Comparison of ENCODE assay signal across 25 cellular contexts in the genomic region with DNA sequence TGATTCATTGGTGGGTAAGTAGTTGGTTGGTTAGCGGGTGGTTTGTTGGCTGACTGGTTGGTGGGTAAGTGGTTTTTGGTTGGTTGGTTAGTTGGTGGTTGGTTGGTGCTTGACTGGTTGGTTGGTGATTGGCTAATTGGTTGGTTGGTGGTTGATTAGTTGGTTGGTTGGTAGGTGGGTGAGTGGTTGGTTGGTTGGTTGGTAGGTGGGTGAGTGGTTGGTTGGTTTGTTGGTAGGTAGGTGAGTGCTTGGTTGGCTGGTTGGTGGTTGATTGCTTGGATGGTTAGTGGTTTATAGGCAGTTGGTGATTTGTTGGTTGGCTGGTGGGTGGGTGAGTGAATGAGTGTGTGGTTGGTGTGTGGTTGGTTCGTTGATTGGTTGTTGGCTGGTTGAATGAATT. TPM values are rescaled to one million over a fixed set of nuclear protein-coding genes. Genes with fewer than 3 reads are reported as not detected.
DNase-seq lines count a peak whose midpoint lies in the region; FAIRE-seq and TF ChIP-seq lines count a peak whose summit lies in the region.
"Had no signal": no experiment of that assay in that cellular context is flagged by ENCODE, and none has a peak within 500 bp of the region (broad histone marks: within the 10 kb centered on the region; RNA-seq: fewer than 3 reads in every experiment).

No MANE protein-coding gene starts in this region.

- no peak overlapping the region for H3K4me3 ChIP-seq in sigmoid colon
- H3K4me3 ChIP-seq: SK-N-MC had no signal

- H3K9me3 Mint-ChIP-seq in T-helper 1 cell treated with Interleukin-12 subunit alpha and Interleukin-12 subunit beta and Interleukin-4 antibody, amounts not matched to agents 30 μg/mL and 1 μg/mL, for 36 hours = no peaks in the 10 kb centered on the region
- no peaks in the 10 kb centered on the region for H3K9me3 Mint-ChIP-seq in dendritic cell treated with granulocyte-macrophage colony-stimulating factor and Interleukin-4, amounts not matched to agents 40 ng/mL and 50 ng/mL, for 4 days
- H3K9me3 Mint-ChIP-seq: IgD-negative memory B cell had no signal

- FAIRE-seq in HTR-8/SVneo (lab: Jason Lieb, UNC) = no peak
- FAIRE-seq: D721Med, GM19239 had no signal

- no peaks in the 10 kb centered on the region for H3K36me3 ChIP-seq in sigmoid colon

- peaks cover 12% of the 10 kb centered on the region for H3K4me1 Mint-ChIP-seq in T-helper 1 cell treated with Interleukin-12 subunit alpha and Interleukin-12 subunit beta and Interleukin-4 antibody, amounts not matched to agents 30 μg/mL and 1 μg/mL, for 36 hours (ENCODE audit: low read depth)
- peaks cover 34% of the 10 kb centered on the region for H3K4me1 Mint-ChIP-seq in dendritic cell treated with granulocyte-macrophage colony-stimulating factor and Interleukin-4, amounts not matched to agents 40 ng/mL and 50 ng/mL, for 4 days (ENCODE audit: low read depth)

- TF ChIP-seq EP300 in sigmoid colon (IDR thresholded peaks at IDR 0.05) = no peak

- intact Hi-C loops in dendritic cell treated with granulocyte-macrophage colony-stimulating factor and Interleukin-4, amounts not matched to agents 40 ng/mL and 50 ng/mL, for 4 days (cut with micrococcal nuclease) = no loop called here
- intact Hi-C loops in sigmoid colon (cut with DNase I) = no loop called here

- no peak overlapping the region for H3K4me3 Mint-ChIP-seq in T-helper 1 cell treated with Interleukin-12 subunit alpha and Interleukin-12 subunit beta and Interleukin-4 antibody, amounts not matched to agents 30 μg/mL and 1 μg/mL, for 36 hours
- H3K4me3 Mint-ChIP-seq in dendritic cell treated with granulocyte-macrophage colony-stimulating factor and Interleukin-4, amounts not matched to agents 40 ng/mL and 50 ng/mL, for 4 days = no peak overlapping the region
- H3K4me3 Mint-ChIP-seq: IgD-negative memory B cell had no signal

- H3K27me3 Mint-ChIP-seq in T-helper 1 cell treated with Interleukin-12 subunit alpha and Interleukin-12 subunit beta and Interleukin-4 antibody, amounts not matched to agents 30 μg/mL and 1 μg/mL, for 36 hours (ENCODE audit: low read depth) = peaks cover 11% of the 10 kb centered on the region
- H3K27me3 Mint-ChIP-seq in dendritic cell treated with granulocyte-macrophage colony-stimulating factor and Interleukin-4, amounts not matched to agents 40 ng/mL and 50 ng/mL, for 4 days = peaks cover 9% of the 10 kb centered on the region

- H3K27ac Mint-ChIP-seq in T-helper 1 cell treated with Interleukin-12 subunit alpha and Interleukin-12 subunit beta and Interleukin-4 antibody, amounts not matched to agents 30 μg/mL and 1 μg/mL, for 36 hours = peak overlapping the region; percentile 9
- peak overlapping the region; percentile 10 for H3K27ac Mint-ChIP-seq in dendritic cell treated with granulocyte-macrophage colony-stimulating factor and Interleukin-4, amounts not matched to agents 40 ng/mL and 50 ng/mL, for 4 days
- H3K27ac Mint-ChIP-seq: IgD-negative memory B cell had no signal

- no peaks in the 10 kb centered on the region for H3K9me3 ChIP-seq in sigmoid colon

- H3K27ac ChIP-seq in 22Rv1 (peak overlapping the region; percentile 87), VCaP (peak overlapping the region; percentile 98), sigmoid colon (no peak overlapping the region)
- H3K27ac ChIP-seq: RWPE1, SK-N-MC had no signal

- 90 to 95% methylated on average over 2 of the region's 2 CpGs for WGBS in sigmoid colon, 2 donors

- DNase-seq in T-helper 1 cell (no peak), NCI-H1436 (lab: John Stamatoyannopoulos, UW) (no peak), sigmoid colon (no peak), HTR-8/SVneo (ENCODE audit: insufficient read length, low spot score) (no peak)
- DNase-seq: 8988T, ACHN, NCI-H1048, NCI-H1417, NCI-H1694 treated with DMSO at 0.1 percent for 48 hours, NCI-H2081, NCI-H2227 treated with DMSO at 0.1 percent for 48 hours, SIG-M5 had no signal

- no peak for TF ChIP-seq CTCF in 22Rv1 (IDR thresholded peaks at IDR 0.05)
- TF ChIP-seq CTCF in VCaP (conservative IDR thresholded peaks at IDR 0.05) = no peak
- TF ChIP-seq CTCF in sigmoid colon (IDR thresholded peaks at IDR 0.05) = no peak

- H3K36me3 Mint-ChIP-seq in T-helper 1 cell treated with Interleukin-12 subunit alpha and Interleukin-12 subunit beta and Interleukin-4 antibody, amounts not matched to agents 30 μg/mL and 1 μg/mL, for 36 hours (ENCODE audit: low read depth) = peaks cover 2% of the 10 kb centered on the region
- H3K36me3 Mint-ChIP-seq in dendritic cell treated with granulocyte-macrophage colony-stimulating factor and Interleukin-4, amounts not matched to agents 40 ng/mL and 50 ng/mL, for 4 days (ENCODE audit: low read depth) = no peaks in the 10 kb centered on the region

- no peaks in the 10 kb centered on the region for H3K27me3 ChIP-seq in sigmoid colon

- no peak for TF ChIP-seq POLR2A in sigmoid colon (IDR thresholded peaks at IDR 0.05)

- H3K4me1 ChIP-seq in sigmoid colon = peaks cover 0 to 30% (median 21%) of the 10 kb centered on the region in 4 donors

RNA-seq across cellular contexts. Expression of a gene that starts 44.2 kb away (rescaled TPM):
- total RNA-seq in sigmoid colon = not detected
- under 1 TPM in 1 of 3 donors, not detected in 2; 0.15 TPM for polyA plus RNA-seq in sigmoid colon
- total RNA-seq: H4, NCI-H460, OCI-LY7 had no signal
- polyA plus RNA-seq: BJ, IgD-negative memory B cell had no signal

Comparison
In these comparisons a context has a peak if more than half of its experiments do, and no peak if none do; other contexts are left out.
1. H3K27ac ChIP-seq: peak in 22Rv1 (single experiment) and VCaP (single experiment); none in sigmoid colon (0 of 4).